18 cellular contexts compared by ENCODE assay signal in genomic region chr9:134469041-134469875, GRCh38.
DNase-seq lines count a peak whose midpoint lies in the region; ATAC-seq and TF ChIP-seq lines count a peak whose summit lies in the region.
"Had no signal": no experiment of that assay in that cellular context is flagged by ENCODE, and none has a peak within 500 bp of the region (broad histone marks: within the 10 kb centered on the region; RNA-seq: fewer than 3 reads in every experiment).

No MANE protein-coding gene starts in this region.

- H3K4ac ChIP-seq in mesenchymal stem cell (ENCODE audit: low read depth in 1 of 2, low read length in 2 of 2), result peak overlapping the region in 1 of 2 experiments; percentile 37

- H3K9me3 Mint-ChIP-seq in activated T-cell treated with anti-CD3 and anti-CD28 coated beads, Interleukin-2, amount 50 U/mL, for 72 hours, result no peaks in the 10 kb centered on the region
- H3K9me3 Mint-ChIP-seq: brain, natural killer cell had no signal

- peak overlapping the region in 1 of 2 experiments; percentile 20 for H3K14ac ChIP-seq in mesenchymal stem cell (ENCODE audit: low read length in 2 of 2)

- H2BK120ac ChIP-seq in mesenchymal stem cell (ENCODE audit: low read depth, low read length), result peak overlapping the region; percentile 21

- H3K4me3 ChIP-seq in HEK293 (ENCODE audit: low read depth, low read length), result no peak overlapping the region
- H3K4me3 ChIP-seq in fibroblast of pulmonary artery (replicated peaks; ENCODE audit: low read depth, low read length), result no peak overlapping the region
- no peak overlapping the region for H3K4me3 ChIP-seq in mesenchymal stem cell (ENCODE audit: insufficient read depth in 1 of 2, low read depth in 1 of 2, low read length in 2 of 2)
- no peak overlapping the region for H3K4me3 ChIP-seq in tibial artery
- H3K4me3 ChIP-seq in SK-N-SH (ENCODE audit: low read depth in 2 of 2, low read length in 1 of 2), result no peak overlapping the region

- H3K9me3 ChIP-seq in HEK293 (ENCODE audit: control insufficient read depth, insufficient read depth, low read depth, low read length), result no peaks in the 10 kb centered on the region
- H3K9me3 ChIP-seq in mesenchymal stem cell (ENCODE audit: control insufficient read depth, low read length), result no peaks in the 10 kb centered on the region
- H3K9me3 ChIP-seq in tibial artery, result no peaks in the 10 kb centered on the region
- no peaks in the 10 kb centered on the region for H3K9me3 ChIP-seq in SK-N-SH

- H2BK15ac ChIP-seq in mesenchymal stem cell (ENCODE audit: low read depth, poor library complexity, severe bottlenecking), result no peak overlapping the region

- H3K27me3 ChIP-seq in mesenchymal stem cell (ENCODE audit: control insufficient read depth in 1 of 2, insufficient read depth in 1 of 2, low read length in 2 of 2) (peaks cover 3 to 4% of the 10 kb centered on the region in 2 experiments), tibial artery (no peaks in the 10 kb centered on the region), SK-N-SH (ENCODE audit: insufficient read depth) (0 out of 2 replicates have a peak, but pooled peaks cover under 1% of the 10 kb centered on the region)

- peak overlapping the region in 1 of 2 experiments; percentile 59 for H2BK12ac ChIP-seq in mesenchymal stem cell (ENCODE audit: low read length in 2 of 2)

- H3K4me1 ChIP-seq in HEK293 (ENCODE audit: control insufficient read depth, insufficient read depth, low read length), result no peaks in the 10 kb centered on the region
- peaks cover 8% of the 10 kb centered on the region for H3K4me1 ChIP-seq in mesenchymal stem cell (ENCODE audit: control insufficient read depth, insufficient read depth, low read depth, low read length)
- H3K4me1 ChIP-seq in tibial artery, result peaks cover 0 to 38% (median 25%) of the 10 kb centered on the region in 4 donors
- no peaks in the 10 kb centered on the region for H3K4me1 ChIP-seq in SK-N-SH (ENCODE audit: control insufficient read depth in 1 of 2, insufficient read depth in 2 of 2, low read depth in 1 of 2, low read length in 1 of 2)

- no peak overlapping the region for H4K91ac ChIP-seq in mesenchymal stem cell (ENCODE audit: low read length)

- no peak for TF ChIP-seq EP300 in SK-N-SH (IDR thresholded peaks at IDR 0.05; ENCODE audit: borderline replicate concordance in 1 of 2, low read depth in 1 of 2, low read length in 1 of 2)

- H3K27ac ChIP-seq in HEK293 (ENCODE audit: extremely low read depth, low read depth, low read length), result no peak overlapping the region
- no peak overlapping the region for H3K27ac ChIP-seq in mesenchymal stem cell (ENCODE audit: low read length, poor library complexity, severe bottlenecking)
- H3K27ac ChIP-seq in tibial artery, result peak overlapping the region; percentile 63 to 69
- H3K27ac ChIP-seq in SK-N-SH (ENCODE audit: low read depth in 2 of 2, low read length in 1 of 2), result no peak overlapping the region
- H3K27ac ChIP-seq: VCaP had no signal

- no peak for TF ChIP-seq RAD21 in SK-N-SH (IDR thresholded peaks at IDR 0.05; ENCODE audit: low read length)

- H3K79me2 ChIP-seq in SK-N-SH (ENCODE audit: insufficient read depth), result no peaks in the 10 kb centered on the region

- H3K23ac ChIP-seq in mesenchymal stem cell (ENCODE audit: low read length in 2 of 2), result peak overlapping the region in 1 of 2 experiments; percentile 14

- 73% methylated on average over 20 of the region's 22 CpGs for WGBS in mesenchymal stem cell
- 75% methylated on average over 15 of the region's 22 CpGs for WGBS in SK-N-SH (ENCODE audit: low lambda C conversion rate)

- intact Hi-C loops in tibial artery (cut with DNase I; ENCODE audit: low total_unique reads), result no loop called here

- no peak overlapping the region for H2AK5ac ChIP-seq in mesenchymal stem cell (ENCODE audit: low read length, severe bottlenecking)

- H3K4me3 Mint-ChIP-seq in activated T-cell treated with anti-CD3 and anti-CD28 coated beads, Interleukin-2, amount 50 U/mL, for 72 hours, result no peak overlapping the region
- H3K4me3 Mint-ChIP-seq: brain, natural killer cell had no signal

- no peak for ATAC-seq in HG03469 (IDR thresholded peaks at IDR 0.05; ENCODE audit: unreplicated experiment)
- no peak for ATAC-seq in activated T-cell treated with anti-CD3 and anti-CD28 coated beads, Interleukin-2, amount 50 U/mL, for 72 hours (replicated peaks in 1 of 2)
- ATAC-seq: HCT116, PC-3 had no signal

- H3K27me3 Mint-ChIP-seq in activated T-cell treated with anti-CD3 and anti-CD28 coated beads, Interleukin-2, amount 50 U/mL, for 72 hours (ENCODE audit: low read depth), result no peaks in the 10 kb centered on the region
- H3K27me3 Mint-ChIP-seq: brain had no signal

- no peaks in the 10 kb centered on the region for H3K36me3 Mint-ChIP-seq in activated T-cell treated with anti-CD3 and anti-CD28 coated beads, Interleukin-2, amount 50 U/mL, for 72 hours (ENCODE audit: insufficient read depth in 2 of 2)
- H3K36me3 Mint-ChIP-seq: brain, natural killer cell had no signal

- no peak for TF ChIP-seq CTCF in HEK293 (tag by site-specific recombination; IDR thresholded peaks at IDR 0.05)
- no peak for TF ChIP-seq CTCF in fibroblast of pulmonary artery (IDR thresholded peaks at IDR 0.05; ENCODE audit: low read length, missing control alignments)
- TF ChIP-seq CTCF in tibial artery (IDR thresholded peaks at IDR 0.05), result no peak
- no peak for TF ChIP-seq CTCF in SK-N-SH (IDR thresholded peaks at IDR 0.05)

- no peak overlapping the region for H4K8ac ChIP-seq in mesenchymal stem cell (ENCODE audit: low read length)

- H3F3A ChIP-seq in SK-N-SH (replicated peaks; ENCODE audit: insufficient read depth), result no peaks in the 10 kb centered on the region

- CTCF ChIA-PET in HEK293 (lab: Yijun Ruan, JAX) (no interaction called here), SK-N-SH (lab: Yijun Ruan, JAX) (no interaction called here)

- H4K20me1 ChIP-seq in SK-N-SH (ENCODE audit: insufficient read depth), result no peaks in the 10 kb centered on the region

- peak overlapping the region in 1 of 2 experiments; percentile 63 for H3K18ac ChIP-seq in mesenchymal stem cell (ENCODE audit: low read depth in 1 of 2, low read length in 2 of 2)

- no peaks in the 10 kb centered on the region for H3K79me1 ChIP-seq in mesenchymal stem cell (replicated peaks; ENCODE audit: low read length, poor library complexity, severe bottlenecking)

- H3K9me2 ChIP-seq in SK-N-SH, result no peaks in the 10 kb centered on the region

- H3K4me1 Mint-ChIP-seq in activated T-cell treated with anti-CD3 and anti-CD28 coated beads, Interleukin-2, amount 50 U/mL, for 72 hours (ENCODE audit: low read depth), result no peaks in the 10 kb centered on the region
- H3K4me1 Mint-ChIP-seq: natural killer cell had no signal

- no peak overlapping the region for H3K27ac Mint-ChIP-seq in activated T-cell treated with anti-CD3 and anti-CD28 coated beads, Interleukin-2, amount 50 U/mL, for 72 hours
- H3K27ac Mint-ChIP-seq: brain, natural killer cell had no signal

- DNase-seq in fibroblast of pulmonary artery (ENCODE audit: low read depth) (peak; percentile 45), mesenchymal stem cell (no peak), tibial artery (peak; percentile 47 to 83), SK-N-SH (no peak), OCI-M2 (lab: John Stamatoyannopoulos, UW; ENCODE audit: unreplicated experiment) (no peak)
- no peak for DNase-seq in activated T-cell treated with anti-CD3 and anti-CD28 coated beads, Interleukin-2, amount 50 U/mL, for 72 hours
- DNase-seq: activated effector memory CD4-positive, alpha-beta T cell treated with anti-CD3 and anti-CD28 coated beads, Interleukin-2, amount 50 U/mL, for 16 hours; natural killer cell; NCI-H1436; NCI-H510A treated with DMSO at 0.1 percent for 48 hours; PC-3; stimulated activated CD4-positive, alpha-beta T cell treated with anti-CD3 and anti-CD28 coated beads, Interleukin-2, amount 100 ng/mL, for 48 hours; SW 1271 had no signal

- POLR2A ChIA-PET in HEK293 (lab: Yijun Ruan, JAX) (no interaction called here), SK-N-SH (lab: Yijun Ruan, JAX) (no interaction called here)

- H2BK5ac ChIP-seq in mesenchymal stem cell (ENCODE audit: low read depth, low read length, poor library complexity, severe bottlenecking), result no peak overlapping the region

- H3K4me2 ChIP-seq in mesenchymal stem cell (ENCODE audit: low read length, poor library complexity, severe bottlenecking), result no peak overlapping the region
- no peak overlapping the region for H3K4me2 ChIP-seq in SK-N-SH

- H3K36me3 ChIP-seq in HEK293 (ENCODE audit: control insufficient read depth in 2 of 2, insufficient read depth in 1 of 2, low read length in 2 of 2) (no peaks in the 10 kb centered on the region), mesenchymal stem cell (ENCODE audit: control insufficient read depth in 1 of 2, insufficient read depth in 2 of 2, low read depth in 1 of 2, low read length in 2 of 2) (no peaks in the 10 kb centered on the region), tibial artery (no peaks in the 10 kb centered on the region), SK-N-SH (replicated peaks in 1 of 2; ENCODE audit: control insufficient read depth in 1 of 2, insufficient read depth in 2 of 2, low read length in 1 of 2) (no peaks in the 10 kb centered on the region)

- H3K9ac ChIP-seq in mesenchymal stem cell (ENCODE audit: low read length) (peak overlapping the region; percentile 47), SK-N-SH (no peak overlapping the region)

- H2AFZ ChIP-seq in mesenchymal stem cell (ENCODE audit: low read depth, low read length) (no peak overlapping the region), SK-N-SH (ENCODE audit: low read depth) (no peak overlapping the region)

TF ChIP-seq in HEK293, 187 proteins besides CTCF, POLR2A, EP300 and RAD21:
- TF ChIP-seq ZNF335 (tag by site-specific recombination; conservative IDR thresholded peaks at IDR 0.05) (peak; percentile 29), SCRT1 (tag by site-specific recombination; IDR thresholded peaks at IDR 0.05; ENCODE audit: borderline replicate concordance) (no peak)
TF ChIP-seq in HEK293: peak in this region for 1.

Comparison
In these comparisons a context has a peak if more than half of its experiments do, and no peak if none do; other contexts are left out.
1. H3K27ac ChIP-seq: peak in tibial artery (2 of 2); none in HEK293 (single experiment), mesenchymal stem cell (single experiment) and SK-N-SH (0 of 2).
2. DNase-seq: peak in fibroblast of pulmonary artery (single experiment) and tibial artery (2 of 2); none in mesenchymal stem cell (single experiment), SK-N-SH (single experiment), OCI-M2 (single experiment) and activated T-cell treated with anti-CD3 and anti-CD28 coated beads, Interleukin-2, amount 50 U/mL, for 72 hours (0 of 2).